Comparison of ENCODE assay signal across 1 cellular context in genomic region chr3:170222647-170223541, GRCh38.
TF ChIP-seq lines count a peak whose summit lies in the region.

No MANE protein-coding gene starts in this region.

TF ChIP-seq in GM12878, 131 proteins besides CTCF, POLR2A, EP300 and RAD21 (continued from another document):
- TF ChIP-seq SMARCA5 (IDR thresholded peaks at IDR 0.05): 0 out of 2 replicates have a peak, but pooled peaks have one; percentile 7
TF ChIP-seq in GM12878: peak in this region for 1.
